In the genomic region with DNA sequence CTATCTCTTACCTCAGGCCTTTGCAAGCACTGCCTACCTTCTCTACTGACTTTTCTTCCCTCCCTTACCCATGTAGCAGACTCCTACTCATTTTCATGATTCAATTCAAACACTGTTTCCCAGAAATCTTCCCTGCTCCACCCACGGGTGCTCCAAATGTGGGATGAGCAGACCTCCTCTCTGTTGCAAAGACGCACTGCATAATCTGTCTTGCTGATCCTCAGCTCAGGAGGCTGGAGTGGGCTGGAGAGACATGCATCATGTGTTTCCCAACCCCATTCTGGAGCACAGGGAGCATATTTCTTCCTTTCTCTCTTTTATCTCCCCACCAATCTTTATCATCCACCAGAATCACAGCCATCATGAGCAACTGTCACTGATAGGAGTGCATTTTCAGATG, we compare ENCODE assay signal across 28 cellular contexts.
DNase-seq lines count a peak whose midpoint lies in the region; ATAC-seq, FAIRE-seq and TF ChIP-seq lines count a peak whose summit lies in the region.
"Had no signal": no experiment of that assay in that cellular context is flagged by ENCODE, and none has a peak within 500 bp of the region (broad histone marks: within the 10 kb centered on the region; RNA-seq: fewer than 3 reads in every experiment).

No MANE protein-coding gene starts in this region.

- peaks cover 7% of the 10 kb centered on the region for H3K4me1 Mint-ChIP-seq in astrocyte (ENCODE audit: low read depth, unreplicated experiment)
- no peaks in the 10 kb centered on the region for H3K4me1 Mint-ChIP-seq in MCF 10A (ENCODE audit: insufficient read depth, unreplicated experiment)
- H3K4me1 Mint-ChIP-seq: stimulated activated naive B cell treated with anti-CD40 and anti-IgM and Interleukin-4, amounts not matched to agents 10 μg/mL and 1 μg/mL and 100 μg/mL, for 72 hours had no signal

- ATAC-seq in lung (ENCODE audit: insufficient read depth, low FRiP score) (peak; percentile 17), HG02885 (IDR thresholded peaks at IDR 0.05; ENCODE audit: poor library complexity, unreplicated experiment) (no peak)
- ATAC-seq: activated CD4-positive, CD25-positive, alpha-beta regulatory T cell treated with anti-CD3 and anti-CD28 coated beads, Interleukin-2, amount 50 U/mL, for 24 hours; left ventricle myocardium superior; PC-3; SK-N-SH treated with all-trans-retinoic acid at 6 μM for 48 hours; stimulated activated naive B cell treated with anti-CD40 and anti-IgM and Interleukin-4, amounts not matched to agents 10 μg/mL and 1 μg/mL and 100 μg/mL, for 72 hours had no signal

- intact Hi-C loops in MCF 10A (cut with micrococcal nuclease), result no loop called here

- H4K20me1 ChIP-seq in Loucy (ENCODE audit: insufficient read depth, low read length, poor library complexity, severe bottlenecking) (no peaks in the 10 kb centered on the region), astrocyte (ENCODE audit: insufficient read depth, low read length) (no peaks in the 10 kb centered on the region)

- H3K27ac Mint-ChIP-seq in astrocyte (ENCODE audit: unreplicated experiment) (no peak overlapping the region), MCF 10A (ENCODE audit: low read depth, unreplicated experiment) (no peak overlapping the region)
- H3K27ac Mint-ChIP-seq: activated CD4-positive, alpha-beta memory T cell treated with anti-CD3 and anti-CD28 coated beads for 36 hours; CD4-positive, alpha-beta T cell; stimulated activated naive B cell treated with anti-CD40 and anti-IgM and Interleukin-4, amounts not matched to agents 10 μg/mL and 1 μg/mL and 100 μg/mL, for 72 hours; T-helper 1 cell treated with Interleukin-12 subunit alpha and Interleukin-12 subunit beta and Interleukin-4 antibody, amounts not matched to agents 30 μg/mL and 1 μg/mL, for 36 hours had no signal

- H3K4me3 ChIP-seq in Loucy (ENCODE audit: low read length, poor library complexity, severe bottlenecking) (no peak overlapping the region), astrocyte (ENCODE audit: insufficient read depth, low read depth, low read length) (no peak overlapping the region), lung (no peak overlapping the region), skeletal muscle cell (ENCODE audit: low read depth, low read length) (no peak overlapping the region)
- H3K4me3 ChIP-seq: breast epithelium, suprapubic skin had no signal

- H3K27ac ChIP-seq in astrocyte (ENCODE audit: low read depth, low read length) (no peak overlapping the region), lung (ENCODE audit: low read depth in 1 of 2, low read length in 1 of 2) (no peak overlapping the region)
- H3K27ac ChIP-seq: breast epithelium, epithelial cell of prostate, neutrophil, suprapubic skin had no signal

- H3K36me3 ChIP-seq in Loucy (ENCODE audit: insufficient read depth, low read length) (no peaks in the 10 kb centered on the region), astrocyte (ENCODE audit: insufficient read depth, low read length) (no peaks in the 10 kb centered on the region), lung (ENCODE audit: control insufficient read depth in 2 of 2, insufficient read depth in 2 of 2, low read length in 2 of 2) (no peaks in the 10 kb centered on the region)
- H3K36me3 ChIP-seq: breast epithelium, neutrophil, suprapubic skin had no signal

- H3K9ac ChIP-seq in Loucy (ENCODE audit: low read depth, low read length, poor library complexity, severe bottlenecking) (no peak overlapping the region), astrocyte (ENCODE audit: low read length) (no peak overlapping the region)

- H3K9me2 ChIP-seq in Loucy (replicated peaks; ENCODE audit: low read depth, low read length), result no peaks in the 10 kb centered on the region

- CTCF ChIA-PET in MCF 10A (lab: Yijun Ruan, JAX), result no interaction called here

- H3K4me2 ChIP-seq in Loucy (ENCODE audit: low read depth, low read length, poor library complexity, severe bottlenecking) (peak overlapping the region; percentile 11), astrocyte (ENCODE audit: low read length) (no peak overlapping the region)

- POLR2A ChIA-PET in MCF 10A (lab: Yijun Ruan, JAX), result no interaction called here

- H3K9me3 Mint-ChIP-seq in astrocyte (ENCODE audit: unreplicated experiment), result no peaks in the 10 kb centered on the region
- H3K9me3 Mint-ChIP-seq in MCF 10A (ENCODE audit: unreplicated experiment), result no peaks in the 10 kb centered on the region
- H3K9me3 Mint-ChIP-seq: activated CD4-positive, alpha-beta memory T cell treated with anti-CD3 and anti-CD28 coated beads for 36 hours; CD4-positive, alpha-beta T cell; stimulated activated naive B cell treated with anti-CD40 and anti-IgM and Interleukin-4, amounts not matched to agents 10 μg/mL and 1 μg/mL and 100 μg/mL, for 72 hours; T-helper 1 cell treated with Interleukin-12 subunit alpha and Interleukin-12 subunit beta and Interleukin-4 antibody, amounts not matched to agents 30 μg/mL and 1 μg/mL, for 36 hours had no signal

- TF ChIP-seq CTCF in Loucy (conservative IDR thresholded peaks at IDR 0.05; ENCODE audit: low read length) (no peak), astrocyte (IDR thresholded peaks at IDR 0.05; ENCODE audit: insufficient read depth, low read depth, low read length) (no peak), lung (IDR thresholded peaks at IDR 0.05; ENCODE audit: control extremely low read depth, extremely low read depth) (no peak), MCF 10A (IDR thresholded peaks at IDR 0.05; ENCODE audit: unreplicated experiment) (no peak)

- H3F3A ChIP-seq in Loucy (ENCODE audit: low read depth), result no peaks in the 10 kb centered on the region

- FAIRE-seq in astrocyte (lab: Jason Lieb, UNC), result no peak
- FAIRE-seq: colon, D721Med had no signal

- WGBS in lung, 2 donors, result 90% methylated on average over 2 of the region's 2 CpGs

- peaks cover 57% of the 10 kb centered on the region for H3K4me1 ChIP-seq in Loucy (ENCODE audit: insufficient read depth, low read length, poor library complexity, severe bottlenecking)
- H3K4me1 ChIP-seq in astrocyte (ENCODE audit: insufficient read depth, low read length), result peaks cover 7% of the 10 kb centered on the region
- no peaks in the 10 kb centered on the region for H3K4me1 ChIP-seq in lung (ENCODE audit: control insufficient read depth in 2 of 2, insufficient read depth in 2 of 2, low read length in 2 of 2)
- H3K4me1 ChIP-seq: breast epithelium had no signal

- H3K27me3 ChIP-seq in Loucy (ENCODE audit: insufficient read depth, low read length, poor library complexity, severe bottlenecking) (no peaks in the 10 kb centered on the region), astrocyte (ENCODE audit: insufficient read depth, low read length) (no peaks in the 10 kb centered on the region), lung (ENCODE audit: control insufficient read depth, insufficient read depth) (no peaks in the 10 kb centered on the region)
- H3K27me3 ChIP-seq: breast epithelium, suprapubic skin had no signal

- DNase-seq in astrocyte (ENCODE audit: low read depth) (peak; percentile 16), lung (ENCODE audit: low spot score) (no peak), skeletal muscle cell (ENCODE audit: low read depth) (peak; percentile 45), NCI-H345 treated with DMSO at 0.1 percent for 48 hours (lab: John Stamatoyannopoulos, UW; ENCODE audit: unreplicated experiment) (no peak), MCF 10A (ENCODE audit: unreplicated experiment) (no peak)
- DNase-seq: activated CD4-positive, alpha-beta memory T cell treated with anti-CD3 and anti-CD28 coated beads for 36 hours; activated naive CD4-positive, alpha-beta T cell treated with Interleukin-2 at 50 U/mL for 16 hours; AML-193; CD4-positive, alpha-beta T cell; effector CD4-positive, alpha-beta T cell; islet precursor cell; left ventricle myocardium superior; NCI-H1048; NCI-H510A; NK-92 treated with Interleukin-12 subunit alpha and Interleukin-12 subunit beta, amount 100 ng/mL, for 24 hours; PC-3; stimulated activated naive B cell treated with anti-CD40 and anti-IgM and Interleukin-4, amounts not matched to agents 10 μg/mL and 1 μg/mL and 100 μg/mL, for 72 hours had no signal

- no peaks in the 10 kb centered on the region for H3K36me3 Mint-ChIP-seq in astrocyte (ENCODE audit: low read depth, unreplicated experiment)
- H3K36me3 Mint-ChIP-seq in MCF 10A (ENCODE audit: insufficient read depth, unreplicated experiment), result no peaks in the 10 kb centered on the region
- H3K36me3 Mint-ChIP-seq: activated CD4-positive, alpha-beta memory T cell treated with anti-CD3 and anti-CD28 coated beads for 36 hours; stimulated activated naive B cell treated with anti-CD40 and anti-IgM and Interleukin-4, amounts not matched to agents 10 μg/mL and 1 μg/mL and 100 μg/mL, for 72 hours had no signal

- no TSS peak for BruUV-seq in MCF 10A (replicated peaks; lab: Mats Ljungman, UMichigan)

- peaks cover 6% of the 10 kb centered on the region for H3K27me3 Mint-ChIP-seq in astrocyte (ENCODE audit: low read depth, unreplicated experiment)
- no peaks in the 10 kb centered on the region for H3K27me3 Mint-ChIP-seq in MCF 10A (ENCODE audit: insufficient read depth, unreplicated experiment)

- H3K9me3 ChIP-seq in Loucy (ENCODE audit: insufficient read depth, low read depth, low read length) (no peaks in the 10 kb centered on the region), astrocyte (ENCODE audit: insufficient read depth, low read depth, low read length) (no peaks in the 10 kb centered on the region), lung (ENCODE audit: control insufficient read depth in 2 of 2, insufficient read depth in 1 of 2, low read length in 1 of 2) (no peaks in the 10 kb centered on the region)
- H3K9me3 ChIP-seq: breast epithelium, neutrophil, suprapubic skin had no signal

- H3K4me3 Mint-ChIP-seq in astrocyte (ENCODE audit: unreplicated experiment), result no peak overlapping the region
- H3K4me3 Mint-ChIP-seq in MCF 10A (ENCODE audit: unreplicated experiment), result no peak overlapping the region
- H3K4me3 Mint-ChIP-seq: activated CD4-positive, alpha-beta memory T cell treated with anti-CD3 and anti-CD28 coated beads for 36 hours; CD4-positive, alpha-beta T cell; stimulated activated naive B cell treated with anti-CD40 and anti-IgM and Interleukin-4, amounts not matched to agents 10 μg/mL and 1 μg/mL and 100 μg/mL, for 72 hours; T-helper 1 cell treated with Interleukin-12 subunit alpha and Interleukin-12 subunit beta and Interleukin-4 antibody, amounts not matched to agents 30 μg/mL and 1 μg/mL, for 36 hours had no signal

- peak overlapping the region; percentile 44 for H2AFZ ChIP-seq in Loucy (ENCODE audit: low read length)
- no peak overlapping the region for H2AFZ ChIP-seq in astrocyte (ENCODE audit: low read depth, low read length)

- H3K79me2 ChIP-seq in Loucy (ENCODE audit: insufficient read depth, low read length) (no peaks in the 10 kb centered on the region), astrocyte (ENCODE audit: insufficient read depth, low read length) (no peaks in the 10 kb centered on the region)

Comparison
In these comparisons a context has a peak if more than half of its experiments do, and no peak if none do; other contexts are left out.
1. DNase-seq: peak in astrocyte (single experiment) and skeletal muscle cell (single experiment); none in lung (single experiment), NCI-H345 treated with DMSO at 0.1 percent for 48 hours (single experiment) and MCF 10A (single experiment).